In genomic region chr16:74626741-74627416, GRCh38 we compare ENCODE assay signal across 11 cellular contexts. TPM values are rescaled to one million over a fixed set of nuclear protein-coding genes. Genes with fewer than 3 reads are reported as not detected.
DNase-seq lines count a peak whose midpoint lies in the region; ATAC-seq and TF ChIP-seq lines count a peak whose summit lies in the region.
"Had no signal": no experiment of that assay in that cellular context is flagged by ENCODE, and none has a peak within 500 bp of the region (broad histone marks: within the 10 kb centered on the region; RNA-seq: fewer than 3 reads in every experiment).

No MANE protein-coding gene starts in this region.

- H3K27ac ChIP-seq in thyroid gland: no peak overlapping the region
- no peak overlapping the region for H3K27ac ChIP-seq in left lung
- H3K27ac ChIP-seq: PC-9 had no signal

- H3K9me3 ChIP-seq in thyroid gland (no peaks in the 10 kb centered on the region), left lung (no peaks in the 10 kb centered on the region)

- no peaks in the 10 kb centered on the region for H3K27me3 ChIP-seq in thyroid gland
- no peaks in the 10 kb centered on the region for H3K27me3 ChIP-seq in left lung

- POLR2A ChIA-PET in activated CD4-positive, alpha-beta memory T cell treated with anti-CD3 and anti-CD28 coated beads, Interleukin-2, amount 10 ng/mL, durations not matched to agents 7 days and 5 days (lab: Charles Lee): interaction anchor here (1.3 kb wide), 1 partner anchor 40 kb away, joined by 3 read pairs; the partner anchor contains the start of gene RFWD3

- H3K4me1 ChIP-seq in thyroid gland (peaks cover 3 to 32% of the 10 kb centered on the region in 2 donors), left lung (no peaks in the 10 kb centered on the region)

- no peak overlapping the region for H3K4me3 Mint-ChIP-seq in T-helper 2 cell treated with Interferon-gamma antibody and Interleukin-4, amounts not matched to agents 5 μg/mL and 100 μg/mL, for 36 hours
- no peak overlapping the region for H3K4me3 Mint-ChIP-seq in activated CD4-positive, alpha-beta memory T cell treated with anti-CD3 and anti-CD28 coated beads, Interleukin-2, amount 10 ng/mL, durations not matched to agents 7 days and 5 days
- H3K4me3 Mint-ChIP-seq in natural killer cell: no peak overlapping the region

- H3K4me3 ChIP-seq in thyroid gland (replicated peaks in 1 of 3) (no peak overlapping the region), left lung (no peak overlapping the region)
- H3K4me3 ChIP-seq: PC-9 had no signal

- H3K36me3 Mint-ChIP-seq in T-helper 2 cell treated with Interferon-gamma antibody and Interleukin-4, amounts not matched to agents 5 μg/mL and 100 μg/mL, for 36 hours (ENCODE audit: low read depth): peaks cover 77% of the 10 kb centered on the region
- H3K36me3 Mint-ChIP-seq in activated CD4-positive, alpha-beta memory T cell treated with anti-CD3 and anti-CD28 coated beads, Interleukin-2, amount 10 ng/mL, durations not matched to agents 7 days and 5 days (ENCODE audit: low read depth): peaks cover 91% of the 10 kb centered on the region
- H3K36me3 Mint-ChIP-seq in natural killer cell: peaks cover 19% of the 10 kb centered on the region

- CTCF ChIA-PET in activated CD4-positive, alpha-beta memory T cell treated with anti-CD3 and anti-CD28 coated beads, Interleukin-2, amount 10 ng/mL, durations not matched to agents 7 days and 5 days (lab: Charles Lee): no interaction called here

- H3K4me1 Mint-ChIP-seq in T-helper 2 cell treated with Interferon-gamma antibody and Interleukin-4, amounts not matched to agents 5 μg/mL and 100 μg/mL, for 36 hours (ENCODE audit: low read depth): peaks cover 16% of the 10 kb centered on the region
- H3K4me1 Mint-ChIP-seq in activated CD4-positive, alpha-beta memory T cell treated with anti-CD3 and anti-CD28 coated beads, Interleukin-2, amount 10 ng/mL, durations not matched to agents 7 days and 5 days: peaks cover 27% of the 10 kb centered on the region
- peaks cover 6% of the 10 kb centered on the region in 2 donors for H3K4me1 Mint-ChIP-seq in natural killer cell

- peak overlapping the region; percentile 4 for H3K27ac Mint-ChIP-seq in T-helper 2 cell treated with Interferon-gamma antibody and Interleukin-4, amounts not matched to agents 5 μg/mL and 100 μg/mL, for 36 hours
- peak overlapping the region; percentile 17 for H3K27ac Mint-ChIP-seq in activated CD4-positive, alpha-beta memory T cell treated with anti-CD3 and anti-CD28 coated beads, Interleukin-2, amount 10 ng/mL, durations not matched to agents 7 days and 5 days
- H3K27ac Mint-ChIP-seq in natural killer cell: peak overlapping the region; percentile 27 to 28

- WGBS in thyroid gland, 2 donors: 0 to 71% methylated on average over 1 of the region's 1 CpG

- no peaks in the 10 kb centered on the region for H3K27me3 Mint-ChIP-seq in T-helper 2 cell treated with Interferon-gamma antibody and Interleukin-4, amounts not matched to agents 5 μg/mL and 100 μg/mL, for 36 hours (ENCODE audit: low read depth)
- no peaks in the 10 kb centered on the region for H3K27me3 Mint-ChIP-seq in activated CD4-positive, alpha-beta memory T cell treated with anti-CD3 and anti-CD28 coated beads, Interleukin-2, amount 10 ng/mL, durations not matched to agents 7 days and 5 days
- H3K27me3 Mint-ChIP-seq in natural killer cell (ENCODE audit: low read depth in 2 of 2): no peaks in the 10 kb centered on the region

- no peak for TF ChIP-seq CTCF in natural killer cell (IDR thresholded peaks at IDR 0.05)
- TF ChIP-seq CTCF in thyroid gland (IDR thresholded peaks at IDR 0.05): no peak
- TF ChIP-seq CTCF in left lung (IDR thresholded peaks at IDR 0.05): no peak

- intact Hi-C loops in natural killer cell (cut with micrococcal nuclease): loop anchor here (10.0 kb wide), 1 partner anchor 122 kb away; no protein-coding TSS in a partner anchor
- intact Hi-C loops in thyroid gland (cut with DNase I): loop anchor here (10.0 kb wide), 1 partner anchor 152 kb away; no protein-coding TSS in a partner anchor
- intact Hi-C loops in left lung (cut with DNase I): loop anchor here in 1 of 2 donors (10.0 kb wide), 1 partner anchor 152 kb away; no protein-coding TSS in a partner anchor

- peaks cover 25 to 36% of the 10 kb centered on the region in 2 donors for H3K36me3 ChIP-seq in thyroid gland
- peaks cover 0 to 100% of the 10 kb centered on the region in 2 donors for H3K36me3 ChIP-seq in left lung

- ATAC-seq in GM21619 (IDR thresholded peaks at IDR 0.05; ENCODE audit: unreplicated experiment) (peak; percentile 57), natural killer cell (no peak), left lung (no peak)

- TF ChIP-seq POLR2A in thyroid gland (IDR thresholded peaks at IDR 0.05): no peak

- H3K9me3 Mint-ChIP-seq in T-helper 2 cell treated with Interferon-gamma antibody and Interleukin-4, amounts not matched to agents 5 μg/mL and 100 μg/mL, for 36 hours: no peaks in the 10 kb centered on the region
- H3K9me3 Mint-ChIP-seq in activated CD4-positive, alpha-beta memory T cell treated with anti-CD3 and anti-CD28 coated beads, Interleukin-2, amount 10 ng/mL, durations not matched to agents 7 days and 5 days: no peaks in the 10 kb centered on the region
- no peaks in the 10 kb centered on the region for H3K9me3 Mint-ChIP-seq in natural killer cell

- DNase-seq in T-helper 2 cell treated with Interferon-gamma antibody and Interleukin-4, amounts not matched to agents 5 μg/mL and 100 μg/mL, for 36 hours (ENCODE audit: low spot score): no peak
- DNase-seq in T-helper 2 cell (no peak), natural killer cell (no peak), thyroid gland (no peak), left lung (no peak), EL (no peak)
- no peak for DNase-seq in activated CD4-positive, alpha-beta memory T cell treated with anti-CD3 and anti-CD28 coated beads, Interleukin-2, amount 10 ng/mL, durations not matched to agents 7 days and 5 days
- DNase-seq: NCI-H2081 treated with DMSO at 0.1 percent for 48 hours, occipital lobe, PC-9 had no signal

RNA-seq across cellular contexts. Expression of gene GLG1, which starts 20.0 kb away (rescaled TPM):
- total RNA-seq in activated CD4-positive, alpha-beta memory T cell treated with anti-CD3 and anti-CD28 coated beads, Interleukin-2, amount 10 ng/mL, durations not matched to agents 7 days and 5 days: 100 to 1,000 TPM; 130 to 132 TPM
- total RNA-seq in natural killer cell (100 to 1,000 TPM; 184 to 225 (median 188) TPM), thyroid gland (100 to 1,000 TPM; 127 to 182 (median 151) TPM), left lung (100 to 1,000 TPM; 116 to 132 TPM)

RNA-seq across cellular contexts. Expression of gene RFWD3, which starts 39.8 kb away (rescaled TPM):
- 100 to 1,000 TPM in 1 of 2 experiments, 10 to 100 TPM in 1; 99.5 to 107 TPM for total RNA-seq in activated CD4-positive, alpha-beta memory T cell treated with anti-CD3 and anti-CD28 coated beads, Interleukin-2, amount 10 ng/mL, durations not matched to agents 7 days and 5 days
- total RNA-seq in natural killer cell: 10 to 100 TPM; 41.1 to 53.4 (median 47.5) TPM
- 10 to 100 TPM; 14.6 to 32.9 (median 25.1) TPM for total RNA-seq in thyroid gland
- 10 to 100 TPM; 20.7 to 26.8 TPM for total RNA-seq in left lung
